10 cellular contexts compared by ENCODE assay signal in genomic region chr1:51058863-51059262, GRCh38. TPM values are rescaled to one million over a fixed set of nuclear protein-coding genes. Genes with fewer than 3 reads are reported as not detected.
A peak's percentile ranks its signal among the peaks of the same experiment; 100 is the strongest.
DNase-seq lines count a peak whose midpoint lies in the region; ATAC-seq and TF ChIP-seq lines count a peak whose summit lies in the region.
"Had no signal": no experiment of that assay in that cellular context is flagged by ENCODE, and none has a peak within 500 bp of the region (broad histone marks: within the 10 kb centered on the region; RNA-seq: fewer than 3 reads in every experiment).

No MANE protein-coding gene starts in this region.

- no peaks in the 10 kb centered on the region for H3K36me3 ChIP-seq in SJCRH30

- no peak overlapping the region for H3K4me3 ChIP-seq in SJCRH30
- no peak overlapping the region for H3K4me3 ChIP-seq in foreskin fibroblast (ENCODE audit: low read depth in 1 of 2, low read length in 2 of 2)

- no peaks in the 10 kb centered on the region for H3K27me3 ChIP-seq in SJCRH30

- peak; percentile 58 for ATAC-seq in GM18520 (IDR thresholded peaks at IDR 0.05; ENCODE audit: unreplicated experiment)
- no peak for ATAC-seq in HG03457 (IDR thresholded peaks at IDR 0.05; ENCODE audit: unreplicated experiment)
- no peak for ATAC-seq in GM21786 (IDR thresholded peaks at IDR 0.05; ENCODE audit: unreplicated experiment)

- DNase-seq in AG08396 (ENCODE audit: low spot score) = peak; percentile 19
- peak; percentile 94 to 95 for DNase-seq in SJCRH30
- peak; percentile 7 to 43 for DNase-seq in foreskin fibroblast
- no peak for DNase-seq in NCI-H1417 treated with DMSO at 0.1 percent for 48 hours (lab: John Stamatoyannopoulos, UW)
- DNase-seq in dedifferentiated amniotic fluid mesenchymal stem cell (ENCODE audit: extremely low spot score) = no peak
- DNase-seq: anterior cingulate cortex had no signal

- H3K9me3 ChIP-seq in SJCRH30 (replicated peaks) = no peaks in the 10 kb centered on the region; the same call in 1 of the 2 replicates

- H3K4me1 ChIP-seq in SJCRH30 = peaks cover 17% of the 10 kb centered on the region

- peak; percentile 38 for TF ChIP-seq CTCF in foreskin fibroblast (IDR thresholded peaks at IDR 0.05; ENCODE audit: low read depth, low read length)

- peak overlapping the region; percentile 68 for H3K27ac ChIP-seq in SJCRH30

RNA-seq across cellular contexts. Expression of gene C1orf185, which starts 43.2 kb away (rescaled TPM):
- total RNA-seq in SJCRH30 (2014; rRNA removed; shearing (Covaris generic)) = not detected in 2 replicates
- total RNA-seq: mononuclear cell had no signal

Comparison
In these comparisons a context has a peak if more than half of its experiments do, and no peak if none do; other contexts are left out.
1. DNase-seq: peak in AG08396 (single experiment), SJCRH30 (2 of 2) and foreskin fibroblast (2 of 2); none in NCI-H1417 treated with DMSO at 0.1 percent for 48 hours (single experiment) and dedifferentiated amniotic fluid mesenchymal stem cell (single experiment).